ENCODE assay signal across 8 cellular contexts in genomic region chr6:98845201-98846020, GRCh38. TPM values are rescaled to one million over a fixed set of nuclear protein-coding genes. Genes with fewer than 3 reads are reported as not detected.
DNase-seq lines count a peak whose midpoint lies in the region; ATAC-seq and TF ChIP-seq lines count a peak whose summit lies in the region.

No MANE protein-coding gene starts in this region.

- H3K79me2 ChIP-seq in SU-DHL-6 (ENCODE audit: insufficient read depth, low read length) = no peaks in the 10 kb centered on the region

- no peaks in the 10 kb centered on the region for H3K9me2 ChIP-seq in SU-DHL-6 (replicated peaks; ENCODE audit: insufficient read depth, low read length)

- H3F3A ChIP-seq in SU-DHL-6 (ENCODE audit: insufficient read depth) = no peaks in the 10 kb centered on the region

- no peak overlapping the region for H3K27ac ChIP-seq in SU-DHL-6 (ENCODE audit: low read depth, low read length)
- no peak overlapping the region for H3K27ac ChIP-seq in psoas muscle

- no peak overlapping the region for H3K4me3 ChIP-seq in SU-DHL-6 (ENCODE audit: insufficient read depth, low read length, poor library complexity, severe bottlenecking)
- H3K4me3 ChIP-seq in psoas muscle = peak overlapping the region; percentile 44

- TF ChIP-seq CTCF in GM12874 (IDR thresholded peaks at IDR 0.05; ENCODE audit: insufficient read depth, low read depth, low read length) (peak; percentile 85), SU-DHL-6 (IDR thresholded peaks at IDR 0.05; ENCODE audit: insufficient read depth, low read length, poor library complexity, severe bottlenecking) (peak; percentile 78), psoas muscle (IDR thresholded peaks at IDR 0.05) (peak; percentile 77)

- ATAC-seq in HG02623 (IDR thresholded peaks at IDR 0.05; ENCODE audit: unreplicated experiment) (peak; percentile 71), left cardiac atrium (peak; percentile 70 to 71), psoas muscle (peak; percentile 66 to 83 (median 76))

- H2AFZ ChIP-seq in SU-DHL-6 (ENCODE audit: low read depth, low read length, severe bottlenecking) = no peak overlapping the region

- no peak overlapping the region for H3K9ac ChIP-seq in SU-DHL-6 (ENCODE audit: low read length)

- no peaks in the 10 kb centered on the region for H4K20me1 ChIP-seq in SU-DHL-6 (ENCODE audit: low read depth, low read length)

- WGBS in psoas muscle, 3 donors = 1 to 2% (median 2%) methylated on average over 42 to 50 of the region's 50 CpGs

- DNase-seq in NCI-H1092 treated with DMSO at 0.1 percent for 48 hours (lab: John Stamatoyannopoulos, UW) (peak; percentile 83), amygdala (lab: John Stamatoyannopoulos, UW) (peak in 54 of 56 donors; percentile 28 to 92 (median 80)), left cardiac atrium (peak; percentile 70), psoas muscle (peak; percentile 62 to 79), mesenteric fat pad (ENCODE audit: low spot score) (no peak)

- intact Hi-C loops in left cardiac atrium (cut with DNase I) (loop anchor here (10.0 kb wide), 1 partner anchor 269 kb away; no protein-coding TSS in a partner anchor), psoas muscle (cut with DNase I) (loop anchor here in 1 of 2 donors (5.0 to 10.0 kb wide), 2 partner anchors 279 to 1348 kb away; no protein-coding TSS in a partner anchor)

- H3K9me3 ChIP-seq in SU-DHL-6 (ENCODE audit: insufficient read depth, low read length) = no peaks in the 10 kb centered on the region
- H3K9me3 ChIP-seq in psoas muscle = no peaks in the 10 kb centered on the region

- no peaks in the 10 kb centered on the region for H3K27me3 ChIP-seq in SU-DHL-6 (ENCODE audit: low read length)
- H3K27me3 ChIP-seq in psoas muscle (ENCODE audit: insufficient read depth in 3 of 3, low read length in 2 of 3) = peaks cover 3 to 99% (median 35%) of the 10 kb centered on the region in 3 donors

- no peaks in the 10 kb centered on the region for H3K36me3 ChIP-seq in SU-DHL-6 (ENCODE audit: low read length)
- no peaks in the 10 kb centered on the region for H3K36me3 ChIP-seq in psoas muscle (ENCODE audit: insufficient read depth in 1 of 2, low read depth in 1 of 2)

- peak overlapping the region; percentile 32 for H3K4me2 ChIP-seq in SU-DHL-6 (ENCODE audit: low read depth, low read length, poor library complexity, severe bottlenecking)

- H3K4me1 ChIP-seq in psoas muscle = peaks cover 5% of the 10 kb centered on the region

RNA-seq across cellular contexts. Expression of gene POU3F2, which starts 11.0 kb away (rescaled TPM):
- total RNA-seq in left cardiac atrium (under 1 TPM in 1 of 2 donors, not detected in 1; 0.03 TPM), psoas muscle (not detected), mesenteric fat pad (not detected)
- under 1 TPM in 1 of 3 donors, not detected in 2; 0.01 TPM for polyA plus RNA-seq in psoas muscle
